ENCODE assay signal across 32 cellular contexts in genomic region chrX:106903291-106903820, GRCh38. TPM values are rescaled to one million over a fixed set of nuclear protein-coding genes. Genes with fewer than 3 reads are reported as not detected.
DNase-seq lines count a peak whose midpoint lies in the region; ATAC-seq and TF ChIP-seq lines count a peak whose summit lies in the region.
"Had no signal": no experiment of that assay in that cellular context is flagged by ENCODE, and none has a peak within 500 bp of the region (broad histone marks: within the 10 kb centered on the region; RNA-seq: fewer than 3 reads in every experiment).

A gene with protein sequence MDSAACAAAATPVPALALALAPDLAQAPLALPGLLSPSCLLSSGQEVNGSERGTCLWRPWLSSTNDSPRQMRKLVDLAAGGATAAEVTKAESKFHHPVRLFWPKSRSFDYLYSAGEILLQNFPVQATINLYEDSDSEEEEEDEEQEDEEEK (minus strand): TSS chrX:106903341. CDS start chrX:106903287, 54 bp downstream.

- H3K27ac ChIP-seq in liver (ENCODE audit: low read depth in 1 of 2, low read length in 2 of 2) (peak within 1 kb of the TSS; percentile 85 to 95), gastrocnemius medialis (peak within 1 kb of the TSS; percentile 68 to 81 (median 78)), thyroid gland (peak within 1 kb of the TSS in 1 of 3 donors; percentile 73)
- H3K27ac ChIP-seq: adrenal gland, BLaER1, brain microvascular endothelial cell, colonic mucosa, esophagus muscularis mucosa, HL-60, uterus, WERI-Rb-1 had no signal

- no peak within 1 kb of the TSS for H3K4me3 Mint-ChIP-seq in endothelial cell (ENCODE audit: unreplicated experiment)
- H3K4me3 Mint-ChIP-seq: activated CD4-positive, alpha-beta T cell treated with anti-CD3 and anti-CD28 coated beads, Interleukin-2, amount 10 ng/mL, durations not matched to agents 24 days and 14 days; activated T-cell treated with anti-CD3 and anti-CD28 coated beads, Interleukin-2, amount 50 U/mL, for 4 hours; stimulated activated effector memory CD8-positive, alpha-beta T cell treated with anti-CD3 and anti-CD28 coated beads, Interleukin-12 subunit alpha, Interleukin-12 subunit beta, amount 100 ng/mL, for 72 hours had no signal

- TF ChIP-seq CTCF in liver (IDR thresholded peaks at IDR 0.05; ENCODE audit: low read depth, low read length, missing input control): no peak
- TF ChIP-seq CTCF in gastrocnemius medialis (IDR thresholded peaks at IDR 0.05 in 4 of 5, conservative IDR thresholded peaks at IDR 0.05 in 1 of 5): no peak
- TF ChIP-seq CTCF in endothelial cell (IDR thresholded peaks at IDR 0.05; ENCODE audit: unreplicated experiment): no peak
- no peak for TF ChIP-seq CTCF in thyroid gland (IDR thresholded peaks at IDR 0.05)

- intact Hi-C loops in gastrocnemius medialis (cut with DNase I; ENCODE audit: low total_unique reads): no loop called here
- intact Hi-C loops in thyroid gland (cut with DNase I): loop anchor here (5.0 kb wide), 1 partner anchor 49 kb away; no protein-coding TSS in a partner anchor

- no peaks in the 10 kb centered on the region for H3K36me3 Mint-ChIP-seq in endothelial cell (ENCODE audit: low read depth, unreplicated experiment)
- H3K36me3 Mint-ChIP-seq: stimulated activated effector memory CD8-positive, alpha-beta T cell treated with anti-CD3 and anti-CD28 coated beads, Interleukin-12 subunit alpha, Interleukin-12 subunit beta, amount 100 ng/mL, for 72 hours had no signal

- peaks cover 7% of the 10 kb centered on the region for H3K4me1 Mint-ChIP-seq in endothelial cell (ENCODE audit: unreplicated experiment)
- H3K4me1 Mint-ChIP-seq: activated CD4-positive, alpha-beta T cell treated with anti-CD3 and anti-CD28 coated beads, Interleukin-2, amount 10 ng/mL, durations not matched to agents 24 days and 14 days; stimulated activated effector memory CD8-positive, alpha-beta T cell treated with anti-CD3 and anti-CD28 coated beads, Interleukin-12 subunit alpha, Interleukin-12 subunit beta, amount 100 ng/mL, for 72 hours had no signal

- no peak for TF ChIP-seq RAD21 in liver (IDR thresholded peaks at IDR 0.05)

- H3K36me3 ChIP-seq in liver (ENCODE audit: control insufficient read depth in 4 of 4, insufficient read depth in 3 of 4, low read depth in 1 of 4, low read length in 3 of 4): no peaks in the 10 kb centered on the region
- H3K36me3 ChIP-seq in gastrocnemius medialis: no peaks in the 10 kb centered on the region
- no peaks in the 10 kb centered on the region for H3K36me3 ChIP-seq in thyroid gland
- H3K36me3 ChIP-seq: adrenal gland, BLaER1, brain microvascular endothelial cell, colonic mucosa, esophagus muscularis mucosa, HAP-1, uterus, WERI-Rb-1 had no signal

- 67% methylated on average over 1 of the region's 1 CpG for WGBS in liver
- 78 to 86% methylated on average over 1 of the region's 1 CpG for WGBS in thyroid gland, 2 donors

- no peak for TF ChIP-seq POLR2A in gastrocnemius medialis (IDR thresholded peaks at IDR 0.05)
- TF ChIP-seq POLR2A in thyroid gland (IDR thresholded peaks at IDR 0.05): no peak

- H3K27me3 ChIP-seq in liver (ENCODE audit: control insufficient read depth in 4 of 4, insufficient read depth in 4 of 4, low read length in 3 of 4): no peaks in the 10 kb centered on the region
- H3K27me3 ChIP-seq in gastrocnemius medialis: no peaks in the 10 kb centered on the region
- H3K27me3 ChIP-seq in thyroid gland: no peaks in the 10 kb centered on the region
- H3K27me3 ChIP-seq: adrenal gland, brain microvascular endothelial cell, colonic mucosa, esophagus muscularis mucosa, uterus had no signal

- in situ Hi-C loops in gastrocnemius medialis (cut with MboI; ENCODE audit: low sequenced_read_pairs in 4 of 4): no loop called here

- no peaks in the 10 kb centered on the region for H3K9me3 Mint-ChIP-seq in endothelial cell (ENCODE audit: unreplicated experiment)
- H3K9me3 Mint-ChIP-seq: activated CD4-positive, alpha-beta T cell treated with anti-CD3 and anti-CD28 coated beads, Interleukin-2, amount 10 ng/mL, durations not matched to agents 24 days and 14 days; activated T-cell treated with anti-CD3 and anti-CD28 coated beads, Interleukin-2, amount 50 U/mL, for 4 hours; stimulated activated effector memory CD8-positive, alpha-beta T cell treated with anti-CD3 and anti-CD28 coated beads, Interleukin-12 subunit alpha, Interleukin-12 subunit beta, amount 100 ng/mL, for 72 hours had no signal

- H3K4me3 ChIP-seq in liver (ENCODE audit: low read depth in 1 of 3, low read length in 3 of 3) (peak within 1 kb of the TSS in 1 of 3 donors; percentile 15), gastrocnemius medialis (no peak within 1 kb of the TSS), thyroid gland (replicated peaks in 1 of 3) (no peak within 1 kb of the TSS)
- H3K4me3 ChIP-seq: adrenal gland, BLaER1, colonic mucosa, esophagus muscularis mucosa, HAP-1, mucosa of descending colon, smooth muscle cell, uterus had no signal

- peak; percentile 18 for DNase-seq in NCI-H2171 treated with DMSO at 0.1 percent for 48 hours (lab: John Stamatoyannopoulos, UW)
- no peak for DNase-seq in NCI-H2171 (lab: John Stamatoyannopoulos, UW)
- DNase-seq in gastrocnemius medialis: no peak
- no peak for DNase-seq in endothelial cell (ENCODE audit: low spot score)
- DNase-seq in AG08396 (ENCODE audit: low spot score): no peak
- DNase-seq in thyroid gland: no peak
- DNase-seq: ACHN; activated CD4-positive, alpha-beta T cell treated with anti-CD3 and anti-CD28 coated beads, Interleukin-2, amount 10 ng/mL, durations not matched to agents 24 days and 14 days; activated naive CD4-positive, alpha-beta T cell; activated T-cell treated with anti-CD3 and anti-CD28 coated beads, Interleukin-2, amount 50 U/mL, for 4 hours; brain microvascular endothelial cell; colonic mucosa; foreskin melanocyte; mucosa of descending colon; NCI-H1048; NCI-H2081; NCI-H748 treated with DMSO at 0.1 percent for 48 hours; nucleus accumbens; uterus had no signal

- H3K9me3 ChIP-seq in liver (ENCODE audit: control insufficient read depth in 4 of 4, low read length in 3 of 4) (no peaks in the 10 kb centered on the region), gastrocnemius medialis (no peaks in the 10 kb centered on the region), thyroid gland (no peaks in the 10 kb centered on the region)
- H3K9me3 ChIP-seq: adrenal gland, BLaER1, colonic mucosa, esophagus muscularis mucosa, HAP-1, mucosa of descending colon, uterus had no signal

- H3K4me1 ChIP-seq in liver (ENCODE audit: control insufficient read depth in 4 of 4, insufficient read depth in 4 of 4, low read length in 3 of 4) (peaks cover 3 to 49% (median 32%) of the 10 kb centered on the region in 4 donors), gastrocnemius medialis (peaks cover 13 to 30% of the 10 kb centered on the region in 2 donors), thyroid gland (peaks cover 14 to 20% of the 10 kb centered on the region in 2 donors)
- H3K4me1 ChIP-seq: colonic mucosa, HAP-1, uterus had no signal

- H3K27ac Mint-ChIP-seq in endothelial cell (ENCODE audit: unreplicated experiment): no peak within 1 kb of the TSS
- H3K27ac Mint-ChIP-seq: activated CD4-positive, alpha-beta T cell treated with anti-CD3 and anti-CD28 coated beads, Interleukin-2, amount 10 ng/mL, durations not matched to agents 24 days and 14 days; stimulated activated effector memory CD8-positive, alpha-beta T cell treated with anti-CD3 and anti-CD28 coated beads, Interleukin-12 subunit alpha, Interleukin-12 subunit beta, amount 100 ng/mL, for 72 hours had no signal

- peak; percentile 67 for ATAC-seq in HG03432 (IDR thresholded peaks at IDR 0.05; ENCODE audit: unreplicated experiment)
- ATAC-seq in gastrocnemius medialis: peak in 1 of 2 donors; percentile 6
- ATAC-seq: activated T-cell treated with anti-CD3 and anti-CD28 coated beads, Interleukin-2, amount 50 U/mL, for 4 hours; mucosa of descending colon; stimulated activated effector memory CD8-positive, alpha-beta T cell treated with anti-CD3 and anti-CD28 coated beads, Interleukin-12 subunit alpha, Interleukin-12 subunit beta, amount 100 ng/mL, for 72 hours had no signal

- peak within 1 kb of the TSS in 1 of 2 donors; percentile 64 for H3K9ac ChIP-seq in liver (ENCODE audit: low read depth in 1 of 2, low read length in 2 of 2)
- H3K9ac ChIP-seq: BLaER1 had no signal

- H3K27me3 Mint-ChIP-seq in endothelial cell (ENCODE audit: unreplicated experiment): peaks cover 2% of the 10 kb centered on the region
- H3K27me3 Mint-ChIP-seq: activated CD4-positive, alpha-beta T cell treated with anti-CD3 and anti-CD28 coated beads, Interleukin-2, amount 10 ng/mL, durations not matched to agents 24 days and 14 days had no signal

TF ChIP-seq in liver, 16 proteins besides CTCF, POLR2A, EP300 and RAD21 (continues in another document):
- TF ChIP-seq REST (IDR thresholded peaks at IDR 0.05): no peak
- no peak for TF ChIP-seq EGR1 (IDR thresholded peaks at IDR 0.05; ENCODE audit: low read depth in 2 of 2)
- no peak for TF ChIP-seq HNF4G (IDR thresholded peaks at IDR 0.05)
- no peak for TF ChIP-seq YY1 (IDR thresholded peaks at IDR 0.05)

RNA-seq across cellular contexts. Expression of the gene that starts here (rescaled TPM):
- 1 to 10 TPM in 1 of 2 donors, not detected in 1; 1.2 TPM for total RNA-seq in liver
- polyA plus RNA-seq in liver: 1 to 10 TPM; 3.0 TPM
- not detected for total RNA-seq in gastrocnemius medialis
- total RNA-seq in endothelial cell (ENCODE audit: unreplicated experiment): not detected
- total RNA-seq in thyroid gland: not detected
- total RNA-seq: activated CD4-positive, alpha-beta T cell treated with anti-CD3 and anti-CD28 coated beads, Interleukin-2, amount 10 ng/mL, durations not matched to agents 24 days and 14 days; activated T-cell treated with anti-CD3 and anti-CD28 coated beads, Interleukin-2, amount 50 U/mL, for 4 hours; colonic mucosa; esophagus muscularis mucosa; lower leg skin; mucosa of descending colon; OCI-LY7; pulmonary artery endothelial cell; smooth muscle cell; uterus had no signal
- polyA plus RNA-seq: smooth muscle cell had no signal
